Comparison of ENCODE assay signal across 14 cellular contexts in genomic region chr3:42728668-42729364, GRCh38. TPM values are rescaled to one million over a fixed set of nuclear protein-coding genes. Genes with fewer than 3 reads are reported as not detected.
A peak's percentile ranks its signal among the peaks of the same experiment; 100 is the strongest.
DNase-seq lines count a peak whose midpoint lies in the region; ATAC-seq and TF ChIP-seq lines count a peak whose summit lies in the region.
"Had no signal": no experiment of that assay in that cellular context is flagged by ENCODE, and none has a peak within 500 bp of the region (broad histone marks: within the 10 kb centered on the region; RNA-seq: fewer than 3 reads in every experiment).

No MANE protein-coding gene starts in this region.

- no peaks in the 10 kb centered on the region for H4K20me1 ChIP-seq in osteoblast (ENCODE audit: insufficient read depth, low read length)

- H3K4me2 ChIP-seq in osteoblast (ENCODE audit: insufficient read depth, low read length) = no peak overlapping the region
- H3K4me2 ChIP-seq: A549, GM23338 had no signal

- H3K36me3 ChIP-seq in heart right ventricle = no peaks in the 10 kb centered on the region
- H3K36me3 ChIP-seq in osteoblast (ENCODE audit: insufficient read depth, low read length) = no peaks in the 10 kb centered on the region
- H3K36me3 ChIP-seq in WERI-Rb-1 = no peaks in the 10 kb centered on the region

- H3K4me1 ChIP-seq in heart right ventricle (peaks cover 0 to 40% (median 20%) of the 10 kb centered on the region in 9 donors), right cardiac atrium (ENCODE audit: control insufficient read depth, insufficient read depth, low read length) (peaks cover 10% of the 10 kb centered on the region), osteoblast (ENCODE audit: insufficient read depth, low read length) (no peaks in the 10 kb centered on the region)
- H3K4me1 ChIP-seq: A549 had no signal

- peak in 1 of 8 donors; percentile 21 for ATAC-seq in heart right ventricle
- ATAC-seq in right cardiac atrium = no peak
- ATAC-seq: A549 had no signal

- TF ChIP-seq CTCF in heart right ventricle (IDR thresholded peaks at IDR 0.05) (no peak), osteocyte (IDR thresholded peaks at IDR 0.05) (no peak), osteoblast (IDR thresholded peaks at IDR 0.05; ENCODE audit: extremely low read depth, low read depth, low read length) (no peak), WERI-Rb-1 (IDR thresholded peaks at IDR 0.05; ENCODE audit: low read depth, low read length) (no peak)

- no peak overlapping the region for H3K27ac Mint-ChIP-seq in osteocyte (ENCODE audit: unreplicated experiment)
- H3K27ac Mint-ChIP-seq: GM23338 had no signal

- DNase-seq in heart right ventricle (no peak), right cardiac atrium (no peak), osteocyte (ENCODE audit: extremely low spot score, unreplicated experiment) (peak; percentile 56), superior temporal gyrus (ENCODE audit: extremely low spot score) (peak; percentile 37), osteoblast (ENCODE audit: insufficient read length, low spot score, missing footprints) (no peak), WERI-Rb-1 (no peak), cerebellar nuclear complex (lab: John Stamatoyannopoulos, UW) (no peak)
- DNase-seq: DMS79 treated with DMSO at 0.1 percent for 48 hours, NCI-H1417 treated with DMSO at 0.1 percent for 48 hours, NCI-H1930 had no signal

- intact Hi-C loops in heart right ventricle (cut with DNase I) = no loop called here
- intact Hi-C loops in right cardiac atrium (cut with DNase I) = no loop called here

- no peak overlapping the region for H2AFZ ChIP-seq in osteoblast (ENCODE audit: low read length)
- H2AFZ ChIP-seq: GM23338 had no signal

- H3K4me1 Mint-ChIP-seq in osteocyte (ENCODE audit: unreplicated experiment) = no peaks in the 10 kb centered on the region

- H3K9me3 ChIP-seq in heart right ventricle = peaks cover 0 to 5% (median 0%) of the 10 kb centered on the region in 11 donors
- no peaks in the 10 kb centered on the region for H3K9me3 ChIP-seq in right cardiac atrium (ENCODE audit: control insufficient read depth, low read length)
- no peaks in the 10 kb centered on the region for H3K9me3 ChIP-seq in osteoblast (ENCODE audit: low read depth, low read length)
- H3K9me3 ChIP-seq in WERI-Rb-1 (ENCODE audit: severe bottlenecking) = peaks cover 4% of the 10 kb centered on the region
- H3K9me3 ChIP-seq: A549 had no signal

- no peak overlapping the region for H3K4me3 Mint-ChIP-seq in osteocyte (ENCODE audit: unreplicated experiment)
- H3K4me3 Mint-ChIP-seq: GM23338 had no signal

- no peaks in the 10 kb centered on the region for H3K36me3 Mint-ChIP-seq in osteocyte (ENCODE audit: unreplicated experiment)

- H3K27me3 ChIP-seq in heart right ventricle (no peaks in the 10 kb centered on the region), right cardiac atrium (ENCODE audit: control insufficient read depth, insufficient read depth) (no peaks in the 10 kb centered on the region), osteoblast (ENCODE audit: insufficient read depth, low read length) (peaks cover 6% of the 10 kb centered on the region), WERI-Rb-1 (ENCODE audit: insufficient read depth, low read depth, severe bottlenecking) (no peaks in the 10 kb centered on the region)

- WGBS in heart right ventricle, 2 donors = 81 to 84% methylated on average over 3 of the region's 3 CpGs
- 89% methylated on average over 3 of the region's 3 CpGs for WGBS in right cardiac atrium

- peaks cover 38% of the 10 kb centered on the region for H3K27me3 Mint-ChIP-seq in osteocyte (ENCODE audit: unreplicated experiment)

- H3K27ac ChIP-seq in heart right ventricle (peak overlapping the region in 8 of 10 donors; percentile 11 to 83 (median 77)), right cardiac atrium (ENCODE audit: low read length) (no peak overlapping the region), cingulate gyrus (ENCODE audit: low read depth, low read length) (peak overlapping the region; percentile 99), osteoblast (ENCODE audit: low read depth, low read length) (no peak overlapping the region), WERI-Rb-1 (no peak overlapping the region)
- H3K27ac ChIP-seq: A549, HL-60 had no signal

- H3K9me3 Mint-ChIP-seq in osteocyte (ENCODE audit: unreplicated experiment) = no peaks in the 10 kb centered on the region
- H3K9me3 Mint-ChIP-seq: GM23338 had no signal

- H3K4me3 ChIP-seq in heart right ventricle (no peak overlapping the region), right cardiac atrium (ENCODE audit: low read length) (no peak overlapping the region), osteoblast (ENCODE audit: insufficient read depth, low read length) (no peak overlapping the region), WERI-Rb-1 (ENCODE audit: low read depth, low read length) (no peak overlapping the region)
- H3K4me3 ChIP-seq: A549, GM23338 had no signal

- H3K79me2 ChIP-seq in osteoblast (ENCODE audit: insufficient read depth, low read length) = no peaks in the 10 kb centered on the region

RNA-seq across cellular contexts. Expression of gene HHATL, which starts 26.2 kb away (rescaled TPM):
- total RNA-seq in heart right ventricle (100 to 1,000 TPM; 390 to 998 (median 624) TPM), right cardiac atrium (100 to 1,000 TPM; 480 to 768 (median 570) TPM), osteocyte (not detected in 2 replicates), osteoblast (not detected in 2 replicates)
- polyA plus RNA-seq in heart right ventricle (1,000 to 10,000 TPM in 1 of 2 donors, 100 to 1,000 TPM in 1; 332 to 2,035 TPM), right cardiac atrium (622 TPM)
- total RNA-seq: GM23338 had no signal
- polyA plus RNA-seq: A549, GM23338 had no signal

RNA-seq across cellular contexts. Expression of gene KLHL40, which starts 43.5 kb away (rescaled TPM):
- total RNA-seq in heart right ventricle (1 to 10 TPM in 3 of 10 donors, under 1 TPM in 7; 0.26 to 1.6 (median 0.85) TPM), right cardiac atrium (1 to 10 TPM in 1 of 4 donors, under 1 TPM in 3; 0.09 to 1.6 (median 0.40) TPM), osteocyte (not detected in 2 replicates), osteoblast (not detected in 2 replicates)
- polyA plus RNA-seq in heart right ventricle (1 to 10 TPM in 1 of 2 donors, under 1 TPM in 1; 0.51 to 8.3 TPM), right cardiac atrium (0.29 TPM)
- total RNA-seq: GM23338 had no signal
- polyA plus RNA-seq: A549, GM23338 had no signal

RNA-seq across cellular contexts. Expression of gene CCDC13, which starts 44.2 kb away (rescaled TPM):
- total RNA-seq in heart right ventricle (1 to 10 TPM in 2 of 10 donors, under 1 TPM in 6, not detected in 2; 0.16 to 1.2 (median 0.62) TPM), right cardiac atrium (1 to 10 TPM in 1 of 4 donors, under 1 TPM in 2, not detected in 1; 0.26 to 1.8 (median 0.96) TPM), osteocyte (0.30 TPM in 1 of 2 replicates, not detected in the other), osteoblast (0.72 and 0.88 TPM in 2 replicates)
- polyA plus RNA-seq in heart right ventricle (under 1 TPM; 0.44 to 0.52 TPM), right cardiac atrium (0.84 TPM)

Comparison
In these comparisons a context has a peak if more than half of its experiments do, and no peak if none do; other contexts are left out.
1. H3K27ac ChIP-seq: peak in heart right ventricle (8 of 10) and cingulate gyrus (single experiment); none in right cardiac atrium (single experiment), osteoblast (single experiment) and WERI-Rb-1 (single experiment).
2. DNase-seq: peak in osteocyte (single experiment) and superior temporal gyrus (single experiment); none in heart right ventricle (0 of 2), right cardiac atrium (0 of 3), osteoblast (single experiment), WERI-Rb-1 (single experiment) and cerebellar nuclear complex (0 of 2).
3. RNA of gene HHATL, which starts 26.2 kb away (total RNA-seq): 390 to 998 TPM in heart right ventricle and 480 to 768 TPM in right cardiac atrium; not detected in osteocyte and not detected in osteoblast; every median in the first group is over 100 times any median in the second.